In genomic region chr11:12008790-12009616, GRCh38 we compare ENCODE assay signal across 8 cellular contexts. TPM values are rescaled to one million over a fixed set of nuclear protein-coding genes. Genes with fewer than 3 reads are reported as not detected.
A peak's percentile ranks its signal among the peaks of the same experiment; 100 is the strongest.
DNase-seq lines count a peak whose midpoint lies in the region; ATAC-seq and TF ChIP-seq lines count a peak whose summit lies in the region.

No MANE protein-coding gene starts in this region.

- intact Hi-C loops in left ventricle myocardium superior (cut with micrococcal nuclease): no loop called here
- intact Hi-C loops in posterior cingulate gyrus (cut with DNase I): no loop called here

- H3K4me1 Mint-ChIP-seq in activated naive CD4-positive, alpha-beta T cell treated with anti-CD3 and anti-CD28 coated beads, Interleukin-2, amount 10 ng/mL, durations not matched to agents 7 days and 5 days: peaks cover 8% of the 10 kb centered on the region
- peaks cover 8% of the 10 kb centered on the region for H3K4me1 Mint-ChIP-seq in activated naive CD8-positive, alpha-beta T cell treated with anti-CD3 and anti-CD28 coated beads, Interleukin-2, amount 50 U/mL, for 24 hours

- no peak for TF ChIP-seq CTCF in GM10266 (IDR thresholded peaks at IDR 0.05; ENCODE audit: control insufficient read depth, insufficient read depth, low read depth, missing control alignments)

- H3K4me3 Mint-ChIP-seq in activated naive CD4-positive, alpha-beta T cell treated with anti-CD3 and anti-CD28 coated beads, Interleukin-2, amount 10 ng/mL, durations not matched to agents 7 days and 5 days: peak overlapping the region; percentile 48
- peak overlapping the region; percentile 41 for H3K4me3 Mint-ChIP-seq in activated naive CD8-positive, alpha-beta T cell treated with anti-CD3 and anti-CD28 coated beads, Interleukin-2, amount 50 U/mL, for 24 hours

- H3K9me3 Mint-ChIP-seq in activated naive CD4-positive, alpha-beta T cell treated with anti-CD3 and anti-CD28 coated beads, Interleukin-2, amount 10 ng/mL, durations not matched to agents 7 days and 5 days: no peaks in the 10 kb centered on the region
- H3K9me3 Mint-ChIP-seq in activated naive CD8-positive, alpha-beta T cell treated with anti-CD3 and anti-CD28 coated beads, Interleukin-2, amount 50 U/mL, for 24 hours: no peaks in the 10 kb centered on the region

- no peak for DNase-seq in activated naive CD4-positive, alpha-beta T cell treated with anti-CD3 and anti-CD28 coated beads, Interleukin-2, amount 10 ng/mL, durations not matched to agents 7 days and 5 days
- DNase-seq in activated naive CD4-positive, alpha-beta T cell treated with anti-CD3 and anti-CD28 coated beads, Interleukin-2, amount 50 U/mL, for 16 hours: no peak
- no peak for DNase-seq in activated naive CD8-positive, alpha-beta T cell treated with anti-CD3 and anti-CD28 coated beads, Interleukin-2, amount 50 U/mL, for 24 hours
- DNase-seq in left ventricle myocardium superior: peak; percentile 83
- peak in 8 of 10 donors; percentile 38 to 90 (median 48) for DNase-seq in posterior cingulate gyrus
- DNase-seq in GM10266 (ENCODE audit: extremely low spot score): no peak

- CTCF ChIA-PET in activated naive CD4-positive, alpha-beta T cell treated with anti-CD3 and anti-CD28 coated beads, Interleukin-2, amount 10 ng/mL, durations not matched to agents 7 days and 5 days (lab: Charles Lee): interaction anchor here (0.8 to 1.2 kb wide), 2 partner anchors 9 to 35 kb away, joined by 3 to 4 read pairs; no protein-coding TSS in a partner anchor

- ATAC-seq in activated naive CD8-positive, alpha-beta T cell treated with anti-CD3 and anti-CD28 coated beads, Interleukin-2, amount 50 U/mL, for 24 hours: peak; percentile 34
- peak; percentile 83 for ATAC-seq in left ventricle myocardium superior
- ATAC-seq in HG02642 (IDR thresholded peaks at IDR 0.05; ENCODE audit: poor library complexity, unreplicated experiment): no peak
- ATAC-seq in GM21576 (IDR thresholded peaks at IDR 0.05; ENCODE audit: unreplicated experiment): no peak

- H3K27me3 Mint-ChIP-seq in activated naive CD4-positive, alpha-beta T cell treated with anti-CD3 and anti-CD28 coated beads, Interleukin-2, amount 10 ng/mL, durations not matched to agents 7 days and 5 days: peaks cover 87% of the 10 kb centered on the region
- H3K27me3 Mint-ChIP-seq in activated naive CD8-positive, alpha-beta T cell treated with anti-CD3 and anti-CD28 coated beads, Interleukin-2, amount 50 U/mL, for 24 hours: peaks cover 76% of the 10 kb centered on the region

- no peak overlapping the region for H3K27ac Mint-ChIP-seq in activated naive CD4-positive, alpha-beta T cell treated with anti-CD3 and anti-CD28 coated beads, Interleukin-2, amount 10 ng/mL, durations not matched to agents 7 days and 5 days
- no peak overlapping the region for H3K27ac Mint-ChIP-seq in activated naive CD8-positive, alpha-beta T cell treated with anti-CD3 and anti-CD28 coated beads, Interleukin-2, amount 50 U/mL, for 24 hours

- H3K36me3 Mint-ChIP-seq in activated naive CD4-positive, alpha-beta T cell treated with anti-CD3 and anti-CD28 coated beads, Interleukin-2, amount 10 ng/mL, durations not matched to agents 7 days and 5 days: no peaks in the 10 kb centered on the region
- H3K36me3 Mint-ChIP-seq in activated naive CD8-positive, alpha-beta T cell treated with anti-CD3 and anti-CD28 coated beads, Interleukin-2, amount 50 U/mL, for 24 hours (ENCODE audit: low read depth): no peaks in the 10 kb centered on the region

RNA-seq across cellular contexts. Expression of gene DKK3, which starts 0.6 kb away (rescaled TPM):
- total RNA-seq in left ventricle myocardium superior: 657 TPM

Comparison
In these comparisons a context has a peak if more than half of its experiments do, and no peak if none do; other contexts are left out.
1. DNase-seq: peak in left ventricle myocardium superior (single experiment) and posterior cingulate gyrus (8 of 10); none in activated naive CD4-positive, alpha-beta T cell treated with anti-CD3 and anti-CD28 coated beads, Interleukin-2, amount 10 ng/mL, durations not matched to agents 7 days and 5 days (single experiment), activated naive CD4-positive, alpha-beta T cell treated with anti-CD3 and anti-CD28 coated beads, Interleukin-2, amount 50 U/mL, for 16 hours (single experiment), activated naive CD8-positive, alpha-beta T cell treated with anti-CD3 and anti-CD28 coated beads, Interleukin-2, amount 50 U/mL, for 24 hours (single experiment) and GM10266 (single experiment).
2. ATAC-seq: peak in activated naive CD8-positive, alpha-beta T cell treated with anti-CD3 and anti-CD28 coated beads, Interleukin-2, amount 50 U/mL, for 24 hours (single experiment) and left ventricle myocardium superior (single experiment); none in HG02642 (single experiment) and GM21576 (single experiment).